ENCODE assay signal across 8 cellular contexts in the genomic region with DNA sequence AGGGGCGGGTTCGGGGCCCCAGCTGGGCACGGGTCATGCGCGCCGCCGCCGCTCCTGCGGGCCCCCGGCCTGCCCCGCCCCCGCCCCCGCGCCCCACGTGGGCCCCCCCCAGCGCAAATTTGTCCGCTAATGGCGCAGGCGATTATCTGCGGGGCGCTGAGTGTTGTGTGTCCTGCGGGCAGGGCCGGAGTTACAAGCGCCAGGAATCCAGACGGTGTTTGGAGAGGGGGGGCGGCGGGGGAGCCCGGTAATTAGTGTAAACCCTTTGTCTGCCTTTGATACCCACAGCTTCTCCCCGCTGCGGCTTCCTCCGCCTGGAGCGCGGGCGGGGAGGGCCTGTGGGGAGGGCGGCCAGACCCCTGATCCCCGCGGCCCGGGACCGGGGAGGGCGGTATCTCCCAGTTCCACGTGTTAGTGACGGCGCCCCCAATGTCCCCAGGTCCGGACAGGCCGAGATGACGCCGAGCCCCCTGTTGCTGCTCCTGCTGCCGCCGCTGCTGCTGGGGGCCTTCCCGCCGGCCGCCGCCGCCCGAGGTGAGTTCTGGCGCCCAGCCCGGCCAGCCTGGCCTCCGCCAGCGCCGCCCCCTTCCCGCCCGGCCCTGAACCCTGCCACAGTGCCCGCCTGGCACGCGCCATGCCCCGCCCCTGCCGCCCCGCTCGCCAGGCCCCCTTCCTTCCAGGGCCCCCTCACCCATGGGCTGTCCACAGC. TPM values are rescaled to one million over a fixed set of nuclear protein-coding genes. Genes with fewer than 3 reads are reported as not detected.
DNase-seq lines count a peak whose midpoint lies in the region; ATAC-seq and TF ChIP-seq lines count a peak whose summit lies in the region.

No MANE protein-coding gene starts in this region.

- peak overlapping the region; percentile 62 for H3K4me3 ChIP-seq in fibroblast of the aortic adventitia (ENCODE audit: low read depth, low read length)

- peak; percentile 44 for DNase-seq in KBM-7
- DNase-seq in activated T-cell treated with anti-CD3 and anti-CD28 coated beads for 1 hour (ENCODE audit: low read depth), result peak; percentile 25
- no peak for DNase-seq in fibroblast of the aortic adventitia (ENCODE audit: low read depth)
- DNase-seq in retina, result peak; percentile 68
- DNase-seq in NCI-H774 (lab: John Stamatoyannopoulos, UW), result no peak
- no peak for DNase-seq in germinal center (ENCODE audit: low spot score)

- in situ Hi-C loops in KBM-7 (cut with MboI; ENCODE audit: low pct_unique_long_range_greater_than_20kb, low sequenced_read_pairs), result no loop called here

- ATAC-seq in HG03095 (IDR thresholded peaks at IDR 0.05; ENCODE audit: unreplicated experiment), result no peak

- no peak for TF ChIP-seq CTCF in C4-2B (conservative IDR thresholded peaks at IDR 0.05)
- no peak for TF ChIP-seq CTCF in fibroblast of the aortic adventitia (IDR thresholded peaks at IDR 0.05; ENCODE audit: insufficient read depth, low read length)

- peak overlapping the region; percentile 77 for H3K27ac ChIP-seq in C4-2B

RNA-seq across cellular contexts. Expression of a gene that starts 0.8 kb away (rescaled TPM):
- total RNA-seq in fibroblast of the aortic adventitia (ENCODE audit: low replicate concordance), result 14.1 and 27.4 TPM in 2 replicates

RNA-seq across cellular contexts. Expression of a gene that starts 19.0 kb away (rescaled TPM):
- total RNA-seq in fibroblast of the aortic adventitia (ENCODE audit: low replicate concordance), result 0.27 TPM in 1 of 2 replicates, not detected in the other

RNA-seq across cellular contexts. Expression of a gene that starts 25.3 kb away (rescaled TPM):
- 20.3 and 21.7 TPM in 2 replicates for total RNA-seq in fibroblast of the aortic adventitia (ENCODE audit: low replicate concordance)

RNA-seq across cellular contexts. Expression of a gene that starts 38.8 kb away (rescaled TPM):
- 9.9 and 13.7 TPM in 2 replicates for total RNA-seq in fibroblast of the aortic adventitia (ENCODE audit: low replicate concordance)

Comparison
In these comparisons a context has a peak if more than half of its experiments do, and no peak if none do; other contexts are left out.
1. DNase-seq: peak in KBM-7 (single experiment), activated T-cell treated with anti-CD3 and anti-CD28 coated beads for 1 hour (single experiment) and retina (single experiment); none in fibroblast of the aortic adventitia (single experiment), NCI-H774 (single experiment) and germinal center (single experiment).